32 cellular contexts compared by ENCODE assay signal in genomic region chr16:80546249-80546648, GRCh38. TPM values are rescaled to one million over a fixed set of nuclear protein-coding genes. Genes with fewer than 3 reads are reported as not detected.
"Had no signal": no experiment of that assay in that cellular context is flagged by ENCODE, and none has a peak within 500 bp of the region (broad histone marks: within the 10 kb centered on the region; RNA-seq: fewer than 3 reads in every experiment).

No MANE protein-coding gene starts in this region.

- DNase-seq: colonic mucosa; cortex of kidney; effector CD8-positive, alpha-beta T cell; effector memory CD8-positive, alpha-beta T cell; endodermal cell; erythroblast; esophagus squamous epithelium; foreskin fibroblast; foreskin melanocyte; gastrocnemius medialis; glutamatergic neuron; head of caudate nucleus; heart right ventricle; hippocampal formation; left cardiac atrium; left lung; left ventricle myocardium superior; lower lobe of right lung; mesenchymal stem cell; mucosa of descending colon had no signal

- H3K36me3 Mint-ChIP-seq: mesothelial cell of epicardium had no signal

- H3K27ac Mint-ChIP-seq: dendritic cell treated with granulocyte-macrophage colony-stimulating factor and Interleukin-4, amounts not matched to agents 40 ng/mL and 50 ng/mL, for 4 days; effector memory CD8-positive, alpha-beta T cell; endodermal cell; mesothelial cell of epicardium had no signal

- H3K4me1 ChIP-seq: colonic mucosa, left lung had no signal

- H3K4me1 Mint-ChIP-seq: endodermal cell had no signal

- H3K9me3 Mint-ChIP-seq: dendritic cell treated with granulocyte-macrophage colony-stimulating factor and Interleukin-4, amounts not matched to agents 40 ng/mL and 50 ng/mL, for 4 days; effector memory CD8-positive, alpha-beta T cell; endodermal cell; mesothelial cell of epicardium had no signal

- ATAC-seq: effector memory CD8-positive, alpha-beta T cell; esophagus mucosa; gastrocnemius medialis; heart right ventricle; left cardiac atrium; left lung; left ventricle myocardium superior; lower lobe of right lung; mucosa of descending colon had no signal

- H3K4me3 Mint-ChIP-seq: dendritic cell treated with granulocyte-macrophage colony-stimulating factor and Interleukin-4, amounts not matched to agents 40 ng/mL and 50 ng/mL, for 4 days; effector memory CD8-positive, alpha-beta T cell; endodermal cell; mesothelial cell of epicardium had no signal

- FAIRE-seq: endometrium, islet of Langerhans, keratinocyte had no signal

- H3K9me3 ChIP-seq: colonic mucosa, esophagus squamous epithelium, gastrocnemius medialis, heart right ventricle, left lung, lower lobe of right lung, mucosa of descending colon had no signal

- H3K4me3 ChIP-seq: colonic mucosa, esophagus squamous epithelium, gastrocnemius medialis, heart right ventricle, left lung, lower lobe of right lung, mucosa of descending colon had no signal

- H3K27ac ChIP-seq: colonic mucosa, epithelial cell of prostate, esophagus squamous epithelium, gastrocnemius medialis, heart right ventricle, left lung, lower lobe of right lung had no signal

- H3K36me3 ChIP-seq: colonic mucosa, esophagus squamous epithelium, gastrocnemius medialis, heart right ventricle, left lung, lower lobe of right lung had no signal

- H3K27me3 ChIP-seq: colonic mucosa, esophagus squamous epithelium, gastrocnemius medialis, left lung had no signal

RNA-seq across cellular contexts. Expression of gene DYNLRB2, which starts 5.5 kb away (rescaled TPM):
- total RNA-seq: chondrocyte, colonic mucosa, dermis microvascular lymphatic vessel endothelial cell, endodermal cell, esophagus mucosa, gastrocnemius medialis, glomerular endothelial cell, kidney epithelial cell, left cardiac atrium, left ventricle myocardium superior, mesenteric fat pad, mucosa of descending colon had no signal
